ENCODE assay signal across 14 cellular contexts in genomic region chr1:221716713-221717490, GRCh38. TPM values are rescaled to one million over a fixed set of nuclear protein-coding genes. Genes with fewer than 3 reads are reported as not detected.
DNase-seq lines count a peak whose midpoint lies in the region; ATAC-seq, FAIRE-seq and TF ChIP-seq lines count a peak whose summit lies in the region.
"Had no signal": no experiment of that assay in that cellular context is flagged by ENCODE, and none has a peak within 500 bp of the region (broad histone marks: within the 10 kb centered on the region; RNA-seq: fewer than 3 reads in every experiment).

No MANE protein-coding gene starts in this region.

- FAIRE-seq in K562 (lab: Jason Lieb, UNC) (peak; percentile 67), HepG2 (lab: Jason Lieb, UNC) (no peak), D721Med (lab: Jason Lieb, UNC) (no peak)

- H3F3A ChIP-seq in smooth muscle cell (ENCODE audit: low read depth): peaks cover 32% of the 10 kb centered on the region

- BruUV-seq in K562 (replicated peaks; lab: Mats Ljungman, UMichigan) (no TSS peak), HepG2 (replicated peaks; lab: Mats Ljungman, UMichigan) (no TSS peak)

- H3K36me3 ChIP-seq in K562 (ENCODE audit: control insufficient read depth, insufficient read depth, low read length): 0 out of 3 replicates have a peak, but pooled peaks cover 4% of the 10 kb centered on the region
- H3K36me3 ChIP-seq in HepG2 (replicated peaks in 1 of 2; ENCODE audit: control insufficient read depth in 1 of 2, insufficient read depth in 2 of 2, low read length in 2 of 2): no peaks in the 10 kb centered on the region
- H3K36me3 ChIP-seq in smooth muscle cell (ENCODE audit: low read depth): no peaks in the 10 kb centered on the region
- H3K36me3 ChIP-seq: HAP-1 had no signal

- TF ChIP-seq POLR2A in K562 (conservative IDR thresholded peaks at IDR 0.05) (no peak), HepG2 (IDR thresholded peaks at IDR 0.05; ENCODE audit: insufficient read depth in 1 of 2, low read depth in 2 of 2, low read length in 2 of 2) (no peak)

- peak; percentile 70 for ATAC-seq in K562
- peak; percentile 39 for ATAC-seq in HepG2

- H3K27ac ChIP-seq in K562 (ENCODE audit: extremely low read depth, low read depth, low read length) (peak overlapping the region; percentile 74; the same call in 2 of the 3 replicates), HepG2 (ENCODE audit: extremely low read length, insufficient read depth, low read length) (peak overlapping the region; percentile 85), smooth muscle cell (ENCODE audit: low read depth) (peak overlapping the region; percentile 99)

- WGBS in K562 (ENCODE audit: insufficient coverage, low coverage, missing lambda C conversion rate): 18% methylated on average over 7 of the region's 7 CpGs
- WGBS in HepG2 (ENCODE audit: low lambda C conversion rate): 11% methylated on average over 7 of the region's 7 CpGs
- WGBS in smooth muscle cell (ENCODE audit: low lambda C conversion rate): 17% methylated on average over 7 of the region's 7 CpGs

- peaks cover 8 to 78% of the 10 kb centered on the region in 2 experiments for H3K4me1 ChIP-seq in K562 (replicated peaks in 1 of 2; ENCODE audit: control insufficient read depth in 2 of 2, insufficient read depth in 2 of 2, low read length in 2 of 2)
- peaks cover 77% of the 10 kb centered on the region for H3K4me1 ChIP-seq in HepG2 (ENCODE audit: insufficient read depth, low read length)
- H3K4me1 ChIP-seq in smooth muscle cell (ENCODE audit: low read depth): peaks cover 68% of the 10 kb centered on the region

- H3K4me3 ChIP-seq in K562: no peak overlapping the region
- H3K4me3 ChIP-seq in HepG2 (replicated peaks in 1 of 3; ENCODE audit: insufficient read depth in 1 of 3, low read depth in 2 of 3, low read length in 3 of 3): peak overlapping the region; percentile 11 to 58 (median 45)
- no peak overlapping the region for H3K4me3 ChIP-seq in smooth muscle cell
- no peak overlapping the region for H3K4me3 ChIP-seq in foreskin fibroblast (ENCODE audit: low read depth in 1 of 2, low read length in 2 of 2)
- H3K4me3 ChIP-seq: HAP-1 had no signal

- H4K20me1 ChIP-seq in K562 (replicated peaks; ENCODE audit: control insufficient read depth, insufficient read depth, low read length) (no peaks in the 10 kb centered on the region), HepG2 (ENCODE audit: insufficient read depth, low read length) (no peaks in the 10 kb centered on the region), smooth muscle cell (ENCODE audit: low read depth) (no peaks in the 10 kb centered on the region)

- intact Hi-C loops in K562 (cut with micrococcal nuclease) (no loop called here), HepG2 (cut with micrococcal nuclease; ENCODE audit: unreplicated experiment) (no loop called here)

- TF ChIP-seq CTCF in K562 (IDR thresholded peaks at IDR 0.05 in 2 of 3, conservative IDR thresholded peaks at IDR 0.05 in 1 of 3; ENCODE audit: insufficient read depth in 2 of 3, low read depth in 1 of 3, low read length in 3 of 3) (no peak), HepG2 (CRISPR knock-in tag; IDR thresholded peaks at IDR 0.05) (no peak), smooth muscle cell (IDR thresholded peaks at IDR 0.05; ENCODE audit: borderline replicate concordance, insufficient read depth, poor library complexity, severe bottlenecking) (no peak), foreskin fibroblast (IDR thresholded peaks at IDR 0.05; ENCODE audit: low read depth, low read length) (no peak), D721Med (IDR thresholded peaks at IDR 0.05; ENCODE audit: insufficient read depth, missing control alignments) (no peak)

- POLR2A ChIA-PET in K562 (lab: Yijun Ruan, JAX) (interaction anchor here (1.8 kb wide), 1 partner anchor 24 kb away, joined by 10 read pairs; the partner anchor contains the start of gene DUSP10), HepG2 (lab: Yijun Ruan, JAX) (interaction anchor here (0.7 to 3.4 kb wide), 8 partner anchors 8 to 739 kb away, joined by 3 to 92 read pairs (median 4); partner anchors contain the start of gene DUSP10)

- H3K4me2 ChIP-seq in K562 (ENCODE audit: insufficient read depth, low read length): peak overlapping the region; percentile 59
- H3K4me2 ChIP-seq in HepG2 (ENCODE audit: low read depth, low read length): peak overlapping the region; percentile 87
- peak overlapping the region; percentile 73 for H3K4me2 ChIP-seq in smooth muscle cell

- no peaks in the 10 kb centered on the region for H3K9me1 ChIP-seq in K562 (ENCODE audit: control insufficient read depth, insufficient read depth, low read length)

- H3K27me3 ChIP-seq in K562 (ENCODE audit: control insufficient read depth in 2 of 2, insufficient read depth in 2 of 2, low read length in 2 of 2) (no peaks in the 10 kb centered on the region), HepG2 (ENCODE audit: control insufficient read depth in 1 of 2, insufficient read depth in 2 of 2, low read length in 2 of 2) (no peaks in the 10 kb centered on the region), smooth muscle cell (ENCODE audit: low read depth) (no peaks in the 10 kb centered on the region)

- TF ChIP-seq RAD21 in K562 (CRISPR knock-in tag; conservative IDR thresholded peaks at IDR 0.05 in 1 of 2, IDR thresholded peaks at IDR 0.05 in 1 of 2): no peak
- TF ChIP-seq RAD21 in HepG2 (CRISPR knock-in tag; IDR thresholded peaks at IDR 0.05): no peak

- H3K79me2 ChIP-seq in K562 (ENCODE audit: control insufficient read depth, insufficient read depth, low read length) (peaks cover 19% of the 10 kb centered on the region), HepG2 (ENCODE audit: insufficient read depth, low read length) (peaks cover 5% of the 10 kb centered on the region), smooth muscle cell (ENCODE audit: low read depth) (peaks cover 68% of the 10 kb centered on the region)

- in situ Hi-C loops in K562 (cut with MboI): no loop called here
- in situ Hi-C loops in HepG2 (cut with HindIII; ENCODE audit: extremely low pct_ligation_motif_present, low pct_unique_long_range_greater_than_20kb): no loop called here

- DNase-seq in HuH-7 (ENCODE audit: low spot score): peak; percentile 12
- peak; percentile 47 to 79 (median 64) for DNase-seq in K562 (ENCODE audit: extremely low read depth in 1 of 4, low spot score in 3 of 4)
- peak; percentile 42 for DNase-seq in HepG2 (ENCODE audit: low spot score)
- no peak for DNase-seq in smooth muscle cell (lab: John Stamatoyannopoulos, UW; ENCODE audit: unreplicated experiment)
- no peak for DNase-seq in foreskin fibroblast
- no peak for DNase-seq in medulla oblongata (ENCODE audit: extremely low spot score)
- DNase-seq in D721Med (ENCODE audit: insufficient read length, low spot score): no peak
- DNase-seq: activated CD4-positive, alpha-beta T cell treated with anti-CD3 and anti-CD28 coated beads, Interleukin-2, amount 50 U/mL, for 1 hour; activated gamma-delta T cell treated with Interleukin-2 at 50 U/mL for 16 hours; NCI-H2029; occipital lobe; stimulated activated CD4-positive, alpha-beta T cell treated with anti-CD3 and anti-CD28 coated beads, Interleukin-2, amount 100 ng/mL, for 48 hours; stimulated activated naive CD4-positive, alpha-beta T cell treated with Interleukin-2 at 50 U/mL for 16 hours had no signal

- H2AFZ ChIP-seq in K562 (ENCODE audit: low read depth, low read length) (0 out of 2 replicates have a peak overlapping the region, but pooled peaks have one; percentile 3), HepG2 (ENCODE audit: low read length) (no peak overlapping the region), smooth muscle cell (ENCODE audit: low read depth) (no peak overlapping the region)

- CTCF ChIA-PET in K562 (lab: Yijun Ruan, JAX; ENCODE audit: low intra/inter-chr PET ratio): no interaction called here
- CTCF ChIA-PET in HepG2 (lab: Yijun Ruan, JAX; ENCODE audit: low intra/inter-chr PET ratio, low total read pairs): no interaction called here

- H3K9me3 ChIP-seq in K562 (replicated peaks; ENCODE audit: control insufficient read depth, insufficient read depth, low read depth, low read length) (no peaks in the 10 kb centered on the region), HepG2 (ENCODE audit: low read length) (no peaks in the 10 kb centered on the region), smooth muscle cell (replicated peaks; ENCODE audit: low read depth) (no peaks in the 10 kb centered on the region)
- H3K9me3 ChIP-seq: HAP-1 had no signal

- TF ChIP-seq EP300 in K562 (IDR thresholded peaks at IDR 0.05; ENCODE audit: low read length) (peak; percentile 90), HepG2 (IDR thresholded peaks at IDR 0.05; ENCODE audit: low read depth in 2 of 2, low read length in 2 of 2) (peak in 1 of 2 experiments; percentile 43; a peak in 1 of 4 replicates), HepG2 (CRISPR knock-in tag; IDR thresholded peaks at IDR 0.05; ENCODE audit: borderline replicate concordance) (no peak)

- H3K9ac ChIP-seq in K562 (ENCODE audit: insufficient read depth in 1 of 2, low read depth in 2 of 2, low read length in 2 of 2) (peak overlapping the region; percentile 18 to 66; a peak in 2 of 4 replicates), HepG2 (ENCODE audit: insufficient read depth, low read depth, low read length) (peak overlapping the region; percentile 66), smooth muscle cell (ENCODE audit: low read depth) (peak overlapping the region; percentile 52)

RNA-seq across cellular contexts. Expression of gene DUSP10, which starts 25.0 kb away (rescaled TPM):
- 5.0 and 6.0 TPM in 2 replicates for total RNA-seq in K562 (2011; cell fraction: chromatin; rRNA removed; ENCODE audit: low replicate concordance)
- 3.9 and 4.0 TPM in 2 replicates for total RNA-seq in K562 (2011; cell fraction: nucleolus; rRNA removed)
- total RNA-seq in K562 (2011; cell fraction: nucleoplasm; rRNA removed): 3.6 and 4.4 TPM in 2 replicates
- total RNA-seq in K562 (2014; rRNA removed) (6.6 and 7.3 TPM in 2 replicates), K562 (2014; rRNA removed; fragmentation: Illumina TruSeq; extraction: Trizol) (6.3 and 7.6 TPM in 2 replicates), K562 (2015; rRNA removed; fragmentation: Illumina TruSeq; extraction: Trizol) (7.0 and 7.8 TPM in 2 replicates), K562 (2021) (5.9 and 6.1 TPM in 2 replicates), HepG2 (2016; rRNA removed; fragmentation: Illumina TruSeq; extraction: Trizol) (2.1 and 2.5 TPM in 2 replicates), smooth muscle cell (78.2 and 104 TPM in 2 replicates)
- polyA plus RNA-seq in K562 (2011; rRNA removed) (1.7 and 3.1 TPM in 2 replicates), K562 (2014; fragmentation: Illumina TruSeq; extraction: Trizol) (6.2 and 8.3 TPM in 2 replicates), K562 (2014; fragmentation: Nextera tagmentation; extraction: Ambion mirVana) (1 to 10 TPM; 3.8 to 5.5 TPM), K562 (2014; rRNA removed) (5.4 and 6.6 TPM in 2 replicates), HepG2 (2011; rRNA removed) (4.2 and 4.4 TPM in 2 replicates), smooth muscle cell (49.7 and 56.8 TPM in 2 replicates)
- 3.6 and 4.4 TPM in 2 replicates for polyA plus RNA-seq in K562 (2011; cell fraction: cytosol; rRNA removed)
- polyA plus RNA-seq in K562 (2011; cell fraction: nucleus; rRNA removed): 3.0 and 4.0 TPM in 2 replicates
- 5.8 and 10.6 TPM in 2 replicates for polyA plus RNA-seq in K562 (2012)
- polyA minus RNA-seq in K562 (2011; rRNA and poly(A)+ RNA removed): 4.8 and 6.1 TPM in 2 replicates
- polyA minus RNA-seq in K562 (2011; cell fraction: cytosol; rRNA and poly(A)+ RNA removed): 1.0 and 1.4 TPM in 2 replicates
- polyA minus RNA-seq in K562 (2011; cell fraction: nucleus; rRNA and poly(A)+ RNA removed): 4.8 and 8.7 TPM in 2 replicates
- 1.0 and 1.1 TPM in 2 replicates for total RNA-seq in HepG2 (2016; cell fraction: cytosol; rRNA removed; fragmentation: Illumina TruSeq; extraction: Trizol; ENCODE audit: low read depth)
- 2.7 and 2.8 TPM in 2 replicates for total RNA-seq in HepG2 (2016; cell fraction: insoluble cytoplasmic fraction; rRNA removed; fragmentation: Illumina TruSeq; extraction: Trizol)
- total RNA-seq in HepG2 (2016; cell fraction: membrane; rRNA removed; fragmentation: Illumina TruSeq; extraction: Trizol): 1.8 and 2.0 TPM in 2 replicates
- total RNA-seq in HepG2 (2016; cell fraction: nucleus; rRNA removed; fragmentation: Illumina TruSeq; extraction: Trizol): 3.2 and 3.5 TPM in 2 replicates
- 5.3 and 5.7 TPM in 2 replicates for polyA plus RNA-seq in HepG2 (2011; cell fraction: cytosol; rRNA removed)
- 6.2 and 6.9 TPM in 2 replicates for polyA plus RNA-seq in HepG2 (2011; cell fraction: nucleus; rRNA removed)
- polyA plus RNA-seq in HepG2 (2012): 2.6 and 5.2 TPM in 2 replicates
- polyA plus RNA-seq in HepG2 (2016; cell fraction: cytosol; fragmentation: Illumina TruSeq; extraction: Trizol; ENCODE audit: low read depth): 0.26 and 0.36 TPM in 2 replicates
- polyA plus RNA-seq in HepG2 (2016; cell fraction: insoluble cytoplasmic fraction; fragmentation: Illumina TruSeq; extraction: Trizol; ENCODE audit: low read depth): 2.8 and 3.3 TPM in 2 replicates
- polyA plus RNA-seq in HepG2 (2016; cell fraction: membrane; fragmentation: Illumina TruSeq; extraction: Trizol; ENCODE audit: low read depth): 1.2 and 1.3 TPM in 2 replicates
- polyA plus RNA-seq in HepG2 (2016; cell fraction: nucleus; fragmentation: Illumina TruSeq; extraction: Trizol; ENCODE audit: insufficient read depth, low read depth): 2.0 and 2.4 TPM in 2 replicates
- 11.2 and 16.0 TPM in 2 replicates for polyA minus RNA-seq in HepG2 (2011; rRNA and poly(A)+ RNA removed; ENCODE audit: low replicate concordance)
- polyA minus RNA-seq in HepG2 (2011; cell fraction: cytosol; rRNA and poly(A)+ RNA removed): 2.7 and 3.9 TPM in 2 replicates
- 13.1 and 15.4 TPM in 2 replicates for polyA minus RNA-seq in HepG2 (2011; cell fraction: nucleus; rRNA and poly(A)+ RNA removed)

Comparison
In these comparisons a context has a peak if more than half of its experiments do, and no peak if none do; other contexts are left out.
1. DNase-seq: peak in HuH-7 (single experiment), K562 (4 of 4) and HepG2 (single experiment); none in smooth muscle cell (single experiment), foreskin fibroblast (0 of 2), medulla oblongata (single experiment) and D721Med (single experiment).
2. H3K4me3 ChIP-seq: peak in HepG2 (3 of 3); none in K562 (single experiment), smooth muscle cell (single experiment) and foreskin fibroblast (0 of 2).
3. Peak in every context shown above with its lines, with median percentiles within 50 percentile points of each other: H3K27ac ChIP-seq, H3K4me2 ChIP-seq and H3K9ac ChIP-seq.